22 cellular contexts compared by ENCODE assay signal in the genomic region with DNA sequence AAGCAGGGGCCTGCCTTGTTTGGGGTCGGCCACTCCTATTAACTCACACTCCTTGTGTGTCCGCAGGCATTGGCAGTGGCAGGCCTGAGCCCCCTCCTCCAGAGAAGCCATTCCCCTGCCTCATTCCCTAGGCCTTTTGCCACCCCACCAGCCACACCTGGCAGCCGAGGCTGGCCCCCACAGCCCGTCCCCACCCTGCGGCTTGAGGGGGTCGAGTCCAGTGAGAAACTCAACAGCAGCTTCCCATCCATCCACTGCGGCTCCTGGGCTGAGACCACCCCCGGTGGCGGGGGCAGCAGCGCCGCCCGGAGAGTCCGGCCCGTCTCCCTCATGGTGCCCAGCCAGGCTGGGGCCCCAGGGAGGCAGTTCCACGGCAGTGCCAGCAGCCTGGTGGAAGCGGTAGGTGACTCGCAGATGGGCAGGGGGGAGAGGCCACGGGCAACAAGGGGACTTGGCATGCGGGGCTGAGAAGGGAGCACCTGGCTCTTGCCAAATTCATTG.
"Had no signal": no experiment of that assay in that cellular context is flagged by ENCODE, and none has a peak within 500 bp of the region (broad histone marks: within the 10 kb centered on the region; RNA-seq: fewer than 3 reads in every experiment).

No MANE protein-coding gene starts in this region.

- H3K27ac ChIP-seq: adrenal gland, body of pancreas, cardiac muscle cell, epithelial cell of prostate, right lobe of liver, tibial nerve, VCaP had no signal

- DNase-seq: activated CD4-positive, alpha-beta memory T cell treated with anti-CD3 and anti-CD28 coated beads for 36 hours; activated CD4-positive, alpha-beta T cell treated with anti-CD3 and anti-CD28 coated beads for 48 hours; activated effector memory CD4-positive, alpha-beta T cell treated with Interleukin-2 at 50 U/mL for 16 hours; activated naive CD4-positive, alpha-beta T cell treated with Interleukin-2 at 50 U/mL for 16 hours; activated naive CD8-positive, alpha-beta T cell treated with anti-CD3 and anti-CD28 coated beads for 36 hours; activated T-cell treated with anti-CD3 and anti-CD28 coated beads for 4 hours; activated T-cell treated with anti-CD3 and anti-CD28 coated beads, Interleukin-2, amount 50 U/mL, for 72 hours; adrenal gland; aorta; body of pancreas; left cardiac atrium; mesenchymal stem cell; naive thymus-derived CD8-positive, alpha-beta T cell; occipital lobe; right lobe of liver; stimulated activated CD4-positive, alpha-beta T cell treated with anti-CD3 and anti-CD28 coated beads, Interleukin-2, amount 100 ng/mL, for 48 hours; stimulated activated naive CD4-positive, alpha-beta T cell treated with Interleukin-2 at 50 U/mL for 16 hours; T-helper 9 cell had no signal

- H3K27me3 ChIP-seq: body of pancreas, right lobe of liver had no signal

- H3K4me3 ChIP-seq: adrenal gland, body of pancreas, cardiac muscle cell, right lobe of liver, tibial nerve had no signal

- ATAC-seq: activated T-cell treated with anti-CD3 and anti-CD28 coated beads, Interleukin-2, amount 50 U/mL, for 72 hours; body of pancreas; left cardiac atrium; naive thymus-derived CD8-positive, alpha-beta T cell; right lobe of liver had no signal

- H3K9me3 ChIP-seq: adrenal gland, body of pancreas, right lobe of liver, tibial nerve had no signal

- H3K36me3 ChIP-seq: adrenal gland, right lobe of liver had no signal
